2 cellular contexts compared by ENCODE assay signal in the genomic region with DNA sequence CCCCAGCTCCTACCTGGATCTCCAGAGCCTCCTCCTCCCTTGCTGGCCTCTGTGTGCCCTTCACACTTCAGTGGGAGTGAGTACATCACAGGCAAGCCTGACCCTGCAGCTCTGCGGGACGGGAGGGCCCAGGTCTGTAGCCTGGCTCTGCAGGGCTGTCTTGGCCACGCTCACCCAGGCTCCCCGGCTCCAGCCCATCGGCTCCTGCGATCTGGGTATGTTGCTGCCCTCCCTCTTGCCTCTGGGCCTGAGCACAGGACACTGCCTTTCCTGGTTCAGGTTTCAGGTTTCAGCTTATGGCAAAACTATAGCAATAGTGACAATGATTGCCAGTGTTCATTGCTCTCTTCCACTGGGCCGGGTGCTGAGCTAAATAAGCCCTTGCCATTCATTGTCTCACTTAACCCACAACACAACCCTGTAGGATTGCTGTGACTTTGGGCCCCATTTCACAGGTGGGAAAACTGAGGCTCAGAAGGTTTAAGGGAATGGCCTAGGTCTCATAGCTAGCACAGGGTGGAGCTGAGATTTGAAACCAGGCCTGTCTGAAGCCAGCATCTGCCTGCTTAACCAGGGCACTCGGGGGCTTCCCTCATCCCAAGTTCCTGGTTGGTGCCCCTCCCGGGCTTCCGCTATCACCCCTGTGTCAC.
TF ChIP-seq lines count a peak whose summit lies in the region.

No MANE protein-coding gene starts in this region.

TF ChIP-seq in HepG2, 621 proteins besides CTCF, POLR2A, EP300 and RAD21:
- peak; percentile 85 for TF ChIP-seq ZNF629 (CRISPR knock-in tag; conservative IDR thresholded peaks at IDR 0.05)
- no peak for TF ChIP-seq HMG20B (CRISPR knock-in tag; conservative IDR thresholded peaks at IDR 0.05)

TF ChIP-seq in K562, 482 proteins besides CTCF, POLR2A, EP300 and RAD21:
- TF ChIP-seq CHD4 (IDR thresholded peaks at IDR 0.05; ENCODE audit: insufficient read depth, insufficient replicate concordance, low read depth, low read length, poor library complexity, severe bottlenecking) = no peak
- peak; percentile 77 for TF ChIP-seq RBM25 (IDR thresholded peaks at IDR 0.05; ENCODE audit: low read depth, low read length, severe bottlenecking)
- TF ChIP-seq BCOR (IDR thresholded peaks at IDR 0.05) = peak; percentile 49; the same call in 1 of the 2 replicates
- TF ChIP-seq RCOR1 (IDR thresholded peaks at IDR 0.05; ENCODE audit: borderline replicate concordance in 1 of 2, low read depth in 2 of 2, low read length in 2 of 2) = no peak
